Comparison of ENCODE assay signal across 2 cellular contexts in the genomic region with DNA sequence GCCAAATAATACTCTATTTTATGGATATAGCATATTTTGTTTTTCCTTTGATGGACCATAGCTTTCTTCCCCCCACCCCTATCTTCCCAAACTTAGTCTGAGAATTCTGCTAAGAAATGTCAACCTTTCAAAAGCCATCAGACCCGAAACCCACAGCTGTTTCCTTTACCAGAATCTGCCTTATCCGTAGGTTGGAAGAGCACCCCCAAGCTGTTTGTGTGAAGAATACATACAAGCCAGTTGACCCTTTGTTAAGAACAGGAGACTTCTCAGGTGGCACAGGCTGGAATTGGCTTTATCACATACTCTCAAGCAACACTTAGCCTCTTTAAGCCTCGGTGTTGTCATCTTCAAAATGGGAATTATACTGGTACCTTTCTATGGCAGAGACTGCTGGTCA.
TF ChIP-seq lines count a peak whose summit lies in the region.

No MANE protein-coding gene starts in this region.

TF ChIP-seq in GM23338, 12 proteins besides CTCF, POLR2A, EP300 and RAD21 (continued from another document):
- TF ChIP-seq, protein P1, sequence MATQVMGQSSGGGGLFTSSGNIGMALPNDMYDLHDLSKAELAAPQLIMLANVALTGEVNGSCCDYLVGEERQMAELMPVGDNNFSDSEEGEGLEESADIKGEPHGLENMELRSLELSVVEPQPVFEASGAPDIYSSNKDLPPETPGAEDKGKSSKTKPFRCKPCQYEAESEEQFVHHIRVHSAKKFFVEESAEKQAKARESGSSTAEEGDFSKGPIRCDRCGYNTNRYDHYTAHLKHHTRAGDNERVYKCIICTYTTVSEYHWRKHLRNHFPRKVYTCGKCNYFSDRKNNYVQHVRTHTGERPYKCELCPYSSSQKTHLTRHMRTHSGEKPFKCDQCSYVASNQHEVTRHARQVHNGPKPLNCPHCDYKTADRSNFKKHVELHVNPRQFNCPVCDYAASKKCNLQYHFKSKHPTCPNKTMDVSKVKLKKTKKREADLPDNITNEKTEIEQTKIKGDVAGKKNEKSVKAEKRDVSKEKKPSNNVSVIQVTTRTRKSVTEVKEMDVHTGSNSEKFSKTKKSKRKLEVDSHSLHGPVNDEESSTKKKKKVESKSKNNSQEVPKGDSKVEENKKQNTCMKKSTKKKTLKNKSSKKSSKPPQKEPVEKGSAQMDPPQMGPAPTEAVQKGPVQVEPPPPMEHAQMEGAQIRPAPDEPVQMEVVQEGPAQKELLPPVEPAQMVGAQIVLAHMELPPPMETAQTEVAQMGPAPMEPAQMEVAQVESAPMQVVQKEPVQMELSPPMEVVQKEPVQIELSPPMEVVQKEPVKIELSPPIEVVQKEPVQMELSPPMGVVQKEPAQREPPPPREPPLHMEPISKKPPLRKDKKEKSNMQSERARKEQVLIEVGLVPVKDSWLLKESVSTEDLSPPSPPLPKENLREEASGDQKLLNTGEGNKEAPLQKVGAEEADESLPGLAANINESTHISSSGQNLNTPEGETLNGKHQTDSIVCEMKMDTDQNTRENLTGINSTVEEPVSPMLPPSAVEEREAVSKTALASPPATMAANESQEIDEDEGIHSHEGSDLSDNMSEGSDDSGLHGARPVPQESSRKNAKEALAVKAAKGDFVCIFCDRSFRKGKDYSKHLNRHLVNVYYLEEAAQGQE (IDR thresholded peaks at IDR 0.05; ENCODE audit: unreplicated experiment): no peak
- TF ChIP-seq ZNF114 (CRISPR knock-in tag; IDR thresholded peaks at IDR 0.05): no peak
- TF ChIP-seq, protein P2, sequence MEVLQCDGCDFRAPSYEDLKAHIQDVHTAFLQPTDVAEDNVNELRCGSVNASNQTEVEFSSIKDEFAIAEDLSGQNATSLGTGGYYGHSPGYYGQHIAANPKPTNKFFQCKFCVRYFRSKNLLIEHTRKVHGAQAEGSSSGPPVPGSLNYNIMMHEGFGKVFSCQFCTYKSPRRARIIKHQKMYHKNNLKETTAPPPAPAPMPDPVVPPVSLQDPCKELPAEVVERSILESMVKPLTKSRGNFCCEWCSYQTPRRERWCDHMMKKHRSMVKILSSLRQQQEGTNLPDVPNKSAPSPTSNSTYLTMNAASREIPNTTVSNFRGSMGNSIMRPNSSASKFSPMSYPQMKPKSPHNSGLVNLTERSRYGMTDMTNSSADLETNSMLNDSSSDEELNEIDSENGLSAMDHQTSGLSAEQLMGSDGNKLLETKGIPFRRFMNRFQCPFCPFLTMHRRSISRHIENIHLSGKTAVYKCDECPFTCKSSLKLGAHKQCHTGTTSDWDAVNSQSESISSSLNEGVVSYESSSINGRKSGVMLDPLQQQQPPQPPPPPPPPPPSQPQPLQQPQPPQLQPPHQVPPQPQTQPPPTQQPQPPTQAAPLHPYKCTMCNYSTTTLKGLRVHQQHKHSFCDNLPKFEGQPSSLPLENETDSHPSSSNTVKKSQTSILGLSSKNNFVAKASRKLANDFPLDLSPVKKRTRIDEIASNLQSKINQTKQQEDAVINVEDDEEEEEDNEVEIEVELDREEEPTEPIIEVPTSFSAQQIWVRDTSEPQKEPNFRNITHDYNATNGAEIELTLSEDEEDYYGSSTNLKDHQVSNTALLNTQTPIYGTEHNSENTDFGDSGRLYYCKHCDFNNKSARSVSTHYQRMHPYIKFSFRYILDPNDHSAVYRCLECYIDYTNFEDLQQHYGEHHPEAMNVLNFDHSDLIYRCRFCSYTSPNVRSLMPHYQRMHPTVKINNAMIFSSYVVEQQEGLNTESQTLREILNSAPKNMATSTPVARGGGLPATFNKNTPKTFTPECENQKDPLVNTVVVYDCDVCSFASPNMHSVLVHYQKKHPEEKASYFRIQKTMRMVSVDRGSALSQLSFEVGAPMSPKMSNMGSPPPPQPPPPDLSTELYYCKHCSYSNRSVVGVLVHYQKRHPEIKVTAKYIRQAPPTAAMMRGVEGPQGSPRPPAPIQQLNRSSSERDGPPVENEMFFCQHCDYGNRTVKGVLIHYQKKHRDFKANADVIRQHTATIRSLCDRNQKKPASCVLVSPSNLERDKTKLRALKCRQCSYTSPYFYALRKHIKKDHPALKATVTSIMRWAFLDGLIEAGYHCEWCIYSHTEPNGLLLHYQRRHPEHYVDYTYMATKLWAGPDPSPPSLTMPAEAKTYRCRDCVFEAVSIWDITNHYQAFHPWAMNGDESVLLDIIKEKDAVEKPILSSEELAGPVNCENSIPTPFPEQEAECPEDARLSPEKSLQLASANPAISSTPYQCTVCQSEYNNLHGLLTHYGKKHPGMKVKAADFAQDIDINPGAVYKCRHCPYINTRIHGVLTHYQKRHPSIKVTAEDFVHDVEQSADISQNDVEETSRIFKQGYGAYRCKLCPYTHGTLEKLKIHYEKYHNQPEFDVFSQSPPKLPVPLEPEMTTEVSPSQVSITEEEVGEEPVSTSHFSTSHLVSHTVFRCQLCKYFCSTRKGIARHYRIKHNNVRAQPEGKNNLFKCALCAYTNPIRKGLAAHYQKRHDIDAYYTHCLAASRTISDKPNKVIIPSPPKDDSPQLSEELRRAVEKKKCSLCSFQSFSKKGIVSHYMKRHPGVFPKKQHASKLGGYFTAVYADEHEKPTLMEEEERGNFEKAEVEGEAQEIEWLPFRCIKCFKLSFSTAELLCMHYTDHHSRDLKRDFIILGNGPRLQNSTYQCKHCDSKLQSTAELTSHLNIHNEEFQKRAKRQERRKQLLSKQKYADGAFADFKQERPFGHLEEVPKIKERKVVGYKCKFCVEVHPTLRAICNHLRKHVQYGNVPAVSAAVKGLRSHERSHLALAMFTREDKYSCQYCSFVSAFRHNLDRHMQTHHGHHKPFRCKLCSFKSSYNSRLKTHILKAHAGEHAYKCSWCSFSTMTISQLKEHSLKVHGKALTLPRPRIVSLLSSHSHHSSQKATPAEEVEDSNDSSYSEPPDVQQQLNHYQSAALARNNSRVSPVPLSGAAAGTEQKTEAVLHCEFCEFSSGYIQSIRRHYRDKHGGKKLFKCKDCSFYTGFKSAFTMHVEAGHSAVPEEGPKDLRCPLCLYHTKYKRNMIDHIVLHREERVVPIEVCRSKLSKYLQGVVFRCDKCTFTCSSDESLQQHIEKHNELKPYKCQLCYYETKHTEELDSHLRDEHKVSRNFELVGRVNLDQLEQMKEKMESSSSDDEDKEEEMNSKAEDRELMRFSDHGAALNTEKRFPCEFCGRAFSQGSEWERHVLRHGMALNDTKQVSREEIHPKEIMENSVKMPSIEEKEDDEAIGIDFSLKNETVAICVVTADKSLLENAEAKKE (CRISPR knock-in tag; IDR thresholded peaks at IDR 0.05): no peak
- no peak for TF ChIP-seq ZNF331 (CRISPR knock-in tag; IDR thresholded peaks at IDR 0.05; ENCODE audit: low read depth)
- no peak for TF ChIP-seq NANOG (IDR thresholded peaks at IDR 0.05; ENCODE audit: borderline replicate concordance)
- no peak for TF ChIP-seq JUNB (IDR thresholded peaks at IDR 0.05; ENCODE audit: unreplicated experiment)
- no peak for TF ChIP-seq CREB1 (CRISPR knock-in tag; IDR thresholded peaks at IDR 0.05; ENCODE audit: low read depth)
- TF ChIP-seq EZH2phosphoT487 (IDR thresholded peaks at IDR 0.05; ENCODE audit: unreplicated experiment): no peak
- TF ChIP-seq, protein P3, sequence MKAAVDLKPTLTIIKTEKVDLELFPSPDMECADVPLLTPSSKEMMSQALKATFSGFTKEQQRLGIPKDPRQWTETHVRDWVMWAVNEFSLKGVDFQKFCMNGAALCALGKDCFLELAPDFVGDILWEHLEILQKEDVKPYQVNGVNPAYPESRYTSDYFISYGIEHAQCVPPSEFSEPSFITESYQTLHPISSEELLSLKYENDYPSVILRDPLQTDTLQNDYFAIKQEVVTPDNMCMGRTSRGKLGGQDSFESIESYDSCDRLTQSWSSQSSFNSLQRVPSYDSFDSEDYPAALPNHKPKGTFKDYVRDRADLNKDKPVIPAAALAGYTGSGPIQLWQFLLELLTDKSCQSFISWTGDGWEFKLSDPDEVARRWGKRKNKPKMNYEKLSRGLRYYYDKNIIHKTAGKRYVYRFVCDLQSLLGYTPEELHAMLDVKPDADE (IDR thresholded peaks at IDR 0.05): no peak

TF ChIP-seq in WTC11, 78 proteins besides CTCF, POLR2A, EP300 and RAD21 (continued from another document and continues in another):
- TF ChIP-seq, protein P4, sequence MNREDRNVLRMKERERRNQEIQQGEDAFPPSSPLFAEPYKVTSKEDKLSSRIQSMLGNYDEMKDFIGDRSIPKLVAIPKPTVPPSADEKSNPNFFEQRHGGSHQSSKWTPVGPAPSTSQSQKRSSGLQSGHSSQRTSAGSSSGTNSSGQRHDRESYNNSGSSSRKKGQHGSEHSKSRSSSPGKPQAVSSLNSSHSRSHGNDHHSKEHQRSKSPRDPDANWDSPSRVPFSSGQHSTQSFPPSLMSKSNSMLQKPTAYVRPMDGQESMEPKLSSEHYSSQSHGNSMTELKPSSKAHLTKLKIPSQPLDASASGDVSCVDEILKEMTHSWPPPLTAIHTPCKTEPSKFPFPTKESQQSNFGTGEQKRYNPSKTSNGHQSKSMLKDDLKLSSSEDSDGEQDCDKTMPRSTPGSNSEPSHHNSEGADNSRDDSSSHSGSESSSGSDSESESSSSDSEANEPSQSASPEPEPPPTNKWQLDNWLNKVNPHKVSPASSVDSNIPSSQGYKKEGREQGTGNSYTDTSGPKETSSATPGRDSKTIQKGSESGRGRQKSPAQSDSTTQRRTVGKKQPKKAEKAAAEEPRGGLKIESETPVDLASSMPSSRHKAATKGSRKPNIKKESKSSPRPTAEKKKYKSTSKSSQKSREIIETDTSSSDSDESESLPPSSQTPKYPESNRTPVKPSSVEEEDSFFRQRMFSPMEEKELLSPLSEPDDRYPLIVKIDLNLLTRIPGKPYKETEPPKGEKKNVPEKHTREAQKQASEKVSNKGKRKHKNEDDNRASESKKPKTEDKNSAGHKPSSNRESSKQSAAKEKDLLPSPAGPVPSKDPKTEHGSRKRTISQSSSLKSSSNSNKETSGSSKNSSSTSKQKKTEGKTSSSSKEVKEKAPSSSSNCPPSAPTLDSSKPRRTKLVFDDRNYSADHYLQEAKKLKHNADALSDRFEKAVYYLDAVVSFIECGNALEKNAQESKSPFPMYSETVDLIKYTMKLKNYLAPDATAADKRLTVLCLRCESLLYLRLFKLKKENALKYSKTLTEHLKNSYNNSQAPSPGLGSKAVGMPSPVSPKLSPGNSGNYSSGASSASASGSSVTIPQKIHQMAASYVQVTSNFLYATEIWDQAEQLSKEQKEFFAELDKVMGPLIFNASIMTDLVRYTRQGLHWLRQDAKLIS (CRISPR knock-in tag; IDR thresholded peaks at IDR 0.05; ENCODE audit: borderline replicate concordance): no peak
- TF ChIP-seq TEAD4 (CRISPR knock-in tag; IDR thresholded peaks at IDR 0.05) (no peak), CREB1 (CRISPR knock-in tag; IDR thresholded peaks at IDR 0.05) (no peak), SMAD3 (CRISPR knock-in tag; IDR thresholded peaks at IDR 0.05; ENCODE audit: borderline replicate concordance) (no peak), CREM (CRISPR knock-in tag; IDR thresholded peaks at IDR 0.05) (no peak), MYBL2 (CRISPR knock-in tag; IDR thresholded peaks at IDR 0.05) (no peak)
- TF ChIP-seq, protein P5, sequence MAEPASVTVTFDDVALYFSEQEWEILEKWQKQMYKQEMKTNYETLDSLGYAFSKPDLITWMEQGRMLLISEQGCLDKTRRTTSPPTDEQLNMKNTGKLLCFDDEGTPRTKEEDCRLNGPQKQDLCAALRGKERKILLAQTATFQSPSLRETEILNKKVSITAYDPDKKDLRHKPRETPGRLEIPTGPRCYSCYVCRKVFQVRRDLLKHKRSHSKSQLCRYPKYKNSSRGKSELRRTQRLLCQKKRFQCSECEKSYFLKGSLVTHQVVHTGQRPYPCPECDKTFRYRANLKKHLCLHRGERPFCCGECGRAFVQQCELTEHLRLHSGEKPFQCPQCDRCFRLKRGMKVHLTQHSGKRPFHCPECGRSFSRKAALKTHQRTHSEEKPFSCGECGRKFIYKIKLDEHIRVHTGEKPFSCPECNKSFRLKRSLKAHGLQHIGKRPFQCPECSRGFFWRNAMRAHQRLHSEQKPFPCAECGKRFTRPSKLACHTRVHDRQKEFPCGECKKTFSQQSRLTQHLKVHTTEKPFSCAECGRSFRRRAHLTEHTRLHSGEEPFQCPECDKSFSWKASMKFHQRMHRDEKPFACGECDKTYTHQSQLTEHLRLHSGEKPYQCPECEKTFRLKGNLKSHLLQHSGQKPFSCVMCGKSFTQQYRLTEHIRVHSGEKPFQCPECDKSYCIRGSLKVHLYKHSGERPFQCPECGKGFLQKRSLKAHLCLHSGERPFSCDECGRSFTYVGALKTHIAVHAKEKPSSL (CRISPR knock-in tag; conservative IDR thresholded peaks at IDR 0.05): no peak
- TF ChIP-seq, protein P6, sequence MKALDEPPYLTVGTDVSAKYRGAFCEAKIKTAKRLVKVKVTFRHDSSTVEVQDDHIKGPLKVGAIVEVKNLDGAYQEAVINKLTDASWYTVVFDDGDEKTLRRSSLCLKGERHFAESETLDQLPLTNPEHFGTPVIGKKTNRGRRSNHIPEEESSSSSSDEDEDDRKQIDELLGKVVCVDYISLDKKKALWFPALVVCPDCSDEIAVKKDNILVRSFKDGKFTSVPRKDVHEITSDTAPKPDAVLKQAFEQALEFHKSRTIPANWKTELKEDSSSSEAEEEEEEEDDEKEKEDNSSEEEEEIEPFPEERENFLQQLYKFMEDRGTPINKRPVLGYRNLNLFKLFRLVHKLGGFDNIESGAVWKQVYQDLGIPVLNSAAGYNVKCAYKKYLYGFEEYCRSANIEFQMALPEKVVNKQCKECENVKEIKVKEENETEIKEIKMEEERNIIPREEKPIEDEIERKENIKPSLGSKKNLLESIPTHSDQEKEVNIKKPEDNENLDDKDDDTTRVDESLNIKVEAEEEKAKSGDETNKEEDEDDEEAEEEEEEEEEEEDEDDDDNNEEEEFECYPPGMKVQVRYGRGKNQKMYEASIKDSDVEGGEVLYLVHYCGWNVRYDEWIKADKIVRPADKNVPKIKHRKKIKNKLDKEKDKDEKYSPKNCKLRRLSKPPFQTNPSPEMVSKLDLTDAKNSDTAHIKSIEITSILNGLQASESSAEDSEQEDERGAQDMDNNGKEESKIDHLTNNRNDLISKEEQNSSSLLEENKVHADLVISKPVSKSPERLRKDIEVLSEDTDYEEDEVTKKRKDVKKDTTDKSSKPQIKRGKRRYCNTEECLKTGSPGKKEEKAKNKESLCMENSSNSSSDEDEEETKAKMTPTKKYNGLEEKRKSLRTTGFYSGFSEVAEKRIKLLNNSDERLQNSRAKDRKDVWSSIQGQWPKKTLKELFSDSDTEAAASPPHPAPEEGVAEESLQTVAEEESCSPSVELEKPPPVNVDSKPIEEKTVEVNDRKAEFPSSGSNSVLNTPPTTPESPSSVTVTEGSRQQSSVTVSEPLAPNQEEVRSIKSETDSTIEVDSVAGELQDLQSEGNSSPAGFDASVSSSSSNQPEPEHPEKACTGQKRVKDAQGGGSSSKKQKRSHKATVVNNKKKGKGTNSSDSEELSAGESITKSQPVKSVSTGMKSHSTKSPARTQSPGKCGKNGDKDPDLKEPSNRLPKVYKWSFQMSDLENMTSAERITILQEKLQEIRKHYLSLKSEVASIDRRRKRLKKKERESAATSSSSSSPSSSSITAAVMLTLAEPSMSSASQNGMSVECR (CRISPR knock-in tag; IDR thresholded peaks at IDR 0.05; ENCODE audit: borderline replicate concordance): no peak
- TF ChIP-seq, protein P7, sequence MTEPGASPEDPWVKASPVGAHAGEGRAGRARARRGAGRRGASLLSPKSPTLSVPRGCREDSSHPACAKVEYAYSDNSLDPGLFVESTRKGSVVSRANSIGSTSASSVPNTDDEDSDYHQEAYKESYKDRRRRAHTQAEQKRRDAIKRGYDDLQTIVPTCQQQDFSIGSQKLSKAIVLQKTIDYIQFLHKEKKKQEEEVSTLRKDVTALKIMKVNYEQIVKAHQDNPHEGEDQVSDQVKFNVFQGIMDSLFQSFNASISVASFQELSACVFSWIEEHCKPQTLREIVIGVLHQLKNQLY (CRISPR knock-in tag; IDR thresholded peaks at IDR 0.05): no peak
